Comparison of ENCODE assay signal across 1 cellular context in the genomic region with DNA sequence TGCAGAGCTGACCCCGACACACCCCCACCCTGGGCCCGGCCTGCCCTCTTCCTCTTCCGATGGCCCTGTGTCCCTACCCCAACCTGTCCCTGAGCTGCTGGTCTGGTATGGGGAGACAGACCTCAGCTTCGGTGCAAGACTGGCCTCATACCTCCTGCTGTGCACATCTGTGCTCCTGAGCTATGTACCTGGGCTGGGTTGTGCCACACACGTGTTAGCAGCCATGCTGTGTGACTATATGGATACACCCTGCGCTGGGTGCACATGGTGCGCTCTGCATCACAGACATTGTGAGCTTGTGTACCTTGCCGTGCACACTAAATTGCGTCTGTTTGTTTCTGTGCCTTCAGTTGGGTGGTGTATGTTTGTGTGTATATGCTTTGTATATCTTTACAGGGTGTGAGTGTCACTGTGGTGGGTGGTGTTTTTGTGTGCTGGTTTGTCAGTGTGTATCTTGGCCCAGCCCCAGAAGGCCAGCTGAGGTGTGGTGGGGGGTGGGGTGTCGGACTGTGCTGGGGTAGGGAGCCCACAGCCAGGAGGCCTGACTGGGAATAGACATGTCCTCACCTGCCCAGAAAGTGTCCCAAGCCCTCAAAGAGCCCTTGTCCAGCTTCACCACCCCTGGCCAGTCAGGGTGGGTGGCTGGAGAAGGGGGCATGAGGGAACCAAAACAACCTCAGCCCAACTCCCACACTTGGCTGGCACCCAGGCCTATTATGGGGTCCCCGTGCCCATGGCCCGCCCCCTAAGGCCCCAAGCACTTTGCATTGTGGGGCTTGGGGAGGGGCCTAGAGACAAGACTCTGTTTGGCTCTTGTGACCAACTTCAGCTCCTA.
TF ChIP-seq lines count a peak whose summit lies in the region.

No MANE protein-coding gene starts in this region.

TF ChIP-seq in HCT116, 20 proteins besides CTCF, POLR2A, EP300 and RAD21 (continued from another document):
- TF ChIP-seq SIN3A (IDR thresholded peaks at IDR 0.05; ENCODE audit: low read depth): no peak
- no peak for TF ChIP-seq ZFX (IDR thresholded peaks at IDR 0.05)
- TF ChIP-seq, protein P1, sequence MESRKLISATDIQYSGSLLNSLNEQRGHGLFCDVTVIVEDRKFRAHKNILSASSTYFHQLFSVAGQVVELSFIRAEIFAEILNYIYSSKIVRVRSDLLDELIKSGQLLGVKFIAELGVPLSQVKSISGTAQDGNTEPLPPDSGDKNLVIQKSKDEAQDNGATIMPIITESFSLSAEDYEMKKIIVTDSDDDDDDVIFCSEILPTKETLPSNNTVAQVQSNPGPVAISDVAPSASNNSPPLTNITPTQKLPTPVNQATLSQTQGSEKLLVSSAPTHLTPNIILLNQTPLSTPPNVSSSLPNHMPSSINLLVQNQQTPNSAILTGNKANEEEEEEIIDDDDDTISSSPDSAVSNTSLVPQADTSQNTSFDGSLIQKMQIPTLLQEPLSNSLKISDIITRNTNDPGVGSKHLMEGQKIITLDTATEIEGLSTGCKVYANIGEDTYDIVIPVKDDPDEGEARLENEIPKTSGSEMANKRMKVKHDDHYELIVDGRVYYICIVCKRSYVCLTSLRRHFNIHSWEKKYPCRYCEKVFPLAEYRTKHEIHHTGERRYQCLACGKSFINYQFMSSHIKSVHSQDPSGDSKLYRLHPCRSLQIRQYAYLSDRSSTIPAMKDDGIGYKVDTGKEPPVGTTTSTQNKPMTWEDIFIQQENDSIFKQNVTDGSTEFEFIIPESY (IDR thresholded peaks at IDR 0.05; ENCODE audit: extremely low read depth, insufficient replicate concordance, low read length): no peak
- TF ChIP-seq ELF1 (IDR thresholded peaks at IDR 0.05; ENCODE audit: borderline replicate concordance, low read depth): no peak
- TF ChIP-seq, protein P2, sequence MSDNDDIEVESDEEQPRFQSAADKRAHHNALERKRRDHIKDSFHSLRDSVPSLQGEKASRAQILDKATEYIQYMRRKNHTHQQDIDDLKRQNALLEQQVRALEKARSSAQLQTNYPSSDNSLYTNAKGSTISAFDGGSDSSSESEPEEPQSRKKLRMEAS (IDR thresholded peaks at IDR 0.05): no peak
- no peak for TF ChIP-seq POLR2AphosphoS5 (IDR thresholded peaks at IDR 0.05; ENCODE audit: low read depth, low read length)
- no peak for TF ChIP-seq EGR1 (IDR thresholded peaks at IDR 0.05; ENCODE audit: low read depth)
